12 cellular contexts compared by ENCODE assay signal in the genomic region with DNA sequence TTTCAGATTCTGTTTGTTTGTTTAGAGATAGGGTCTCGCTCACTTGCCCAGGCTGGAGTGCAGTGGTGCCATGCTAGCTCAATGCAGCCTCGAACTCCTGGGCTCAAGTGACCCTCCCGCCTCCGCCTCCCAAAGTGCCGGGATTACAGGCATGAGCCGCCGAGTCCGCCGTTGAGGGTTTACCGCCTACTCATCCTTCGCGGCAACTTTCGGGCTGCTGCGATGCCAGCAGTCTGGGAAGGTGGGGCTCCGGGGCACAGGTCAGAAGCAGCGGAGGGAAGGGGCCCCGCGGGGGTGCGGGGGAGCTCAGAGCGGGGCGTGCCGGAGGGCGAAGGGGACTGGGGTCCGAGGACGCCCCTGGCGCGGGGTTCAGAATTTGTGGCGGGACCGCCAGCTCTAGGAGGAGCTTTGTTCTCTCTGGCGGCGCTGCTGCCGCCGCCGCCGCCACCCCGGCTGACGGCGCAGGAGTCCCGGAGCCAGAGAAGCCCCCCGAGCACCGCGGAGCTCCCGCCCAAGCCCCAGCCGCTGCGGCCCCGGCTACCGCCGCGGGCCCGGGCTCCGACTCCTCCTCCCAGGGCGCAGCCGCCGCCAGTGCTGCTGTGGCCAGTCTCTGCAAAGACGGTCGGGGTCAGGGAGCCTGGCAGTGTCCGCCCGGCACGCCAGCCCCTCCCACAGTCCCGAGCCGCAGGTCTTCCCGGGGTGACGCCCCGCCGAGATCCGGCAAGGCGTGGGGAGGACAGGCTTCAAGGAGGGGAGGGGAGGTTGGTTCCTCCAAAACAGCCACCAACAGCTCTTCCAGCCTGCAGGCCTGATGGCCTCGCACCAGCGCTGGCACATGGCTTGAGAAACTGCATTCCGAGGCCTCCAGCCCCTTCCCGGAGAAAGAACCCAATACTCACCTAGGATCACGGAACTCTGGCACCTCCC. TPM values are rescaled to one million over a fixed set of nuclear protein-coding genes. Genes with fewer than 3 reads are reported as not detected.
DNase-seq lines count a peak whose midpoint lies in the region; ATAC-seq and TF ChIP-seq lines count a peak whose summit lies in the region.
"Had no signal": no experiment of that assay in that cellular context is flagged by ENCODE, and none has a peak within 500 bp of the region (broad histone marks: within the 10 kb centered on the region; RNA-seq: fewer than 3 reads in every experiment).

No MANE protein-coding gene starts in this region.

- H3K9me3 ChIP-seq in ES-I3 (ENCODE audit: control insufficient read depth, insufficient read depth, low read length) (no peaks in the 10 kb centered on the region), spleen (no peaks in the 10 kb centered on the region), psoas muscle (no peaks in the 10 kb centered on the region)

- DNase-seq in activated CD8-positive, alpha-beta memory T cell treated with anti-CD3 and anti-CD28 coated beads, Interleukin-2, amount 50 U/mL, for 4 hours: peak; percentile 39
- DNase-seq in glutamatergic neuron (peak; percentile 58), spleen (no peak), globus pallidus (ENCODE audit: low spot score) (no peak), psoas muscle (no peak), AG08396 (ENCODE audit: low spot score) (no peak), amniotic stem cell (lab: John Stamatoyannopoulos, UW) (no peak)
- DNase-seq: activated CD4-positive, CD25-positive, alpha-beta regulatory T cell; effector CD8-positive, alpha-beta T cell; NCI-H510A; stimulated activated naive B cell treated with anti-CD40 and anti-IgM and Interleukin-4, amounts not matched to agents 10 μg/mL and 1 μg/mL and 100 μg/mL, for 72 hours had no signal

- peaks cover 9% of the 10 kb centered on the region for H3K9me3 Mint-ChIP-seq in glutamatergic neuron (ENCODE audit: unreplicated experiment)
- H3K9me3 Mint-ChIP-seq: stimulated activated naive B cell treated with anti-CD40 and anti-IgM and Interleukin-4, amounts not matched to agents 10 μg/mL and 1 μg/mL and 100 μg/mL, for 72 hours had no signal

- TF ChIP-seq CTCF in glutamatergic neuron (IDR thresholded peaks at IDR 0.05; ENCODE audit: partially characterized antibody, unreplicated experiment): no peak
- no peak for TF ChIP-seq CTCF in spleen (IDR thresholded peaks at IDR 0.05 in 8 of 11, conservative IDR thresholded peaks at IDR 0.05 in 3 of 11)
- no peak for TF ChIP-seq CTCF in psoas muscle (IDR thresholded peaks at IDR 0.05)

- H3K27ac ChIP-seq in spleen (no peak overlapping the region), psoas muscle (no peak overlapping the region)

- no peaks in the 10 kb centered on the region for H3K4me1 Mint-ChIP-seq in glutamatergic neuron (ENCODE audit: low read depth, unreplicated experiment)
- H3K4me1 Mint-ChIP-seq: stimulated activated naive B cell treated with anti-CD40 and anti-IgM and Interleukin-4, amounts not matched to agents 10 μg/mL and 1 μg/mL and 100 μg/mL, for 72 hours had no signal

- H3K36me3 ChIP-seq in ES-I3 (ENCODE audit: insufficient read depth, low read length) (no peaks in the 10 kb centered on the region), spleen (no peaks in the 10 kb centered on the region), psoas muscle (ENCODE audit: insufficient read depth in 1 of 2, low read depth in 1 of 2) (no peaks in the 10 kb centered on the region)

- peaks cover 0 to 51% (median 29%) of the 10 kb centered on the region in 7 donors for H3K27me3 ChIP-seq in spleen (replicated peaks in 1 of 7)
- peaks cover 3 to 52% (median 17%) of the 10 kb centered on the region in 3 donors for H3K27me3 ChIP-seq in psoas muscle (ENCODE audit: insufficient read depth in 3 of 3, low read length in 2 of 3)

- H3K4me3 Mint-ChIP-seq in glutamatergic neuron (ENCODE audit: unreplicated experiment): peak overlapping the region; percentile 74

- intact Hi-C loops in spleen (cut with DNase I; ENCODE audit: low total_unique reads) (no loop called here), psoas muscle (cut with DNase I) (no loop called here)

- no peaks in the 10 kb centered on the region for H3K36me3 Mint-ChIP-seq in glutamatergic neuron (ENCODE audit: unreplicated experiment)
- H3K36me3 Mint-ChIP-seq: stimulated activated naive B cell treated with anti-CD40 and anti-IgM and Interleukin-4, amounts not matched to agents 10 μg/mL and 1 μg/mL and 100 μg/mL, for 72 hours had no signal

- no peaks in the 10 kb centered on the region; the same call in 1 of the 2 replicates for H3K4me1 ChIP-seq in ES-I3 (ENCODE audit: insufficient read depth, low read length)
- H3K4me1 ChIP-seq in spleen: peaks cover 0 to 12% (median 3%) of the 10 kb centered on the region in 6 donors
- H3K4me1 ChIP-seq in psoas muscle: no peaks in the 10 kb centered on the region

- H3K9ac ChIP-seq in ES-I3 (ENCODE audit: low read depth, low read length): peak overlapping the region; percentile 53; the same call in 1 of the 2 replicates

- H3K27ac Mint-ChIP-seq in glutamatergic neuron (ENCODE audit: unreplicated experiment): no peak overlapping the region
- H3K27ac Mint-ChIP-seq: stimulated activated naive B cell treated with anti-CD40 and anti-IgM and Interleukin-4, amounts not matched to agents 10 μg/mL and 1 μg/mL and 100 μg/mL, for 72 hours had no signal

- no peak for TF ChIP-seq POLR2A in spleen (IDR thresholded peaks at IDR 0.05)

- ATAC-seq in psoas muscle: no peak
- ATAC-seq: stimulated activated naive B cell treated with anti-CD40 and anti-IgM and Interleukin-4, amounts not matched to agents 10 μg/mL and 1 μg/mL and 100 μg/mL, for 72 hours had no signal

- H3K27me3 Mint-ChIP-seq in glutamatergic neuron (ENCODE audit: unreplicated experiment): peaks cover 13% of the 10 kb centered on the region

- 6 to 15% (median 8%) methylated on average over 27 to 72 of the region's 72 CpGs for WGBS in spleen, 5 donors
- WGBS in psoas muscle, 3 donors: 4 to 8% (median 5%) methylated on average over 44 to 72 of the region's 72 CpGs

- H3K4me3 ChIP-seq in spleen: peak overlapping the region in 5 of 8 donors; percentile 3 to 49 (median 16)
- no peak overlapping the region for H3K4me3 ChIP-seq in psoas muscle

RNA-seq across cellular contexts. Expression of a gene that starts 10.9 kb away (rescaled TPM):
- not detected for total RNA-seq in glutamatergic neuron (ENCODE audit: unreplicated experiment)
- total RNA-seq in spleen: not detected
- polyA plus RNA-seq in spleen: under 1 TPM in 1 of 3 donors, not detected in 2; 0.03 TPM
- not detected for total RNA-seq in psoas muscle
- under 1 TPM in 2 of 3 donors, not detected in 1; 0.01 to 0.04 TPM for polyA plus RNA-seq in psoas muscle

RNA-seq across cellular contexts. Expression of a gene that starts 34.0 kb away (rescaled TPM):
- total RNA-seq in glutamatergic neuron (ENCODE audit: unreplicated experiment) (not detected), spleen (1 to 10 TPM in 2 of 7 donors, under 1 TPM in 3, not detected in 2; 0.58 to 2.4 (median 0.68) TPM), psoas muscle (1 to 10 TPM in 1 of 4 donors, under 1 TPM in 2, not detected in 1; 0.16 to 1.1 (median 0.25) TPM)
- polyA plus RNA-seq in spleen (under 1 TPM in 1 of 3 donors, not detected in 2; 0.05 TPM), psoas muscle (under 1 TPM in 1 of 3 donors, not detected in 2; 0.13 TPM)

Comparison
In these comparisons a context has a peak if more than half of its experiments do, and no peak if none do; other contexts are left out.
1. DNase-seq: peak in activated CD8-positive, alpha-beta memory T cell treated with anti-CD3 and anti-CD28 coated beads, Interleukin-2, amount 50 U/mL, for 4 hours (single experiment) and glutamatergic neuron (single experiment); none in spleen (single experiment), globus pallidus (single experiment), psoas muscle (0 of 2), AG08396 (single experiment) and amniotic stem cell (single experiment).